30 cellular contexts compared by ENCODE assay signal in the genomic region with DNA sequence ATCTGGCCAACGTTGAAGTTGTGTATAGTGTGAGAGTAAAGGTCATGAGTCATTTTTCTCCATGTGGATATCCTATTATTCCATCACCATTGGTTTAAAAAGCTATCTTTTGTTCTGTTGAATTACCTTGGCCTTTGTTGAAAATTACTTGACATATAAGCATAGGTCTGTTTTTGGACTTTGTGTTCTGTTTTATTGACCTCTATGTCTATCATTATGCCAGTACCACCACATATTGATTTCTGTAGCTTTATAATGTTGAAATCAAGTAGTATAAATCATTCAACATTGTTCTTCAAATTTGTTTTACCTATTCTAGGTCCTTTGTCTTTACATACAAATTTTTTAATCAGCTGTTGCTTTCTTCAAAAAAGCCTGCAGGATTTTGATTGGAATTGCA.
"Had no signal": no experiment of that assay in that cellular context is flagged by ENCODE, and none has a peak within 500 bp of the region (broad histone marks: within the 10 kb centered on the region; RNA-seq: fewer than 3 reads in every experiment).

No MANE protein-coding gene starts in this region.

- H3K27me3 ChIP-seq: ascending aorta, cardiac muscle cell had no signal

- H3K4me3 ChIP-seq: ascending aorta, cardiac muscle cell had no signal

- H3K36me3 ChIP-seq: ascending aorta, cardiac muscle cell, WERI-Rb-1 had no signal

- H3K4me1 ChIP-seq: ascending aorta had no signal

- H3K9me3 ChIP-seq: ascending aorta had no signal

- FAIRE-seq: bronchial epithelial cell, TTC549 had no signal

- H3K27ac ChIP-seq: ascending aorta, cardiac muscle cell, WERI-Rb-1 had no signal

- DNase-seq: activated CD4-positive, alpha-beta memory T cell treated with anti-CD3 and anti-CD28 coated beads for 36 hours; activated CD4-positive, alpha-beta T cell treated with anti-CD3 and anti-CD28 coated beads for 1 hour; activated CD4-positive, alpha-beta T cell treated with anti-CD3 and anti-CD28 coated beads for 36 hours; activated CD4-positive, alpha-beta T cell treated with anti-CD3 and anti-CD28 coated beads for 48 hours; activated CD4-positive, alpha-beta T cell treated with anti-CD3 and anti-CD28 coated beads, Interleukin-2, amount 10 ng/mL, durations not matched to agents 7 days and 5 days; activated CD4-positive, CD25-positive, alpha-beta regulatory T cell; activated CD8-positive, alpha-beta memory T cell treated with anti-CD3 and anti-CD28 coated beads, Interleukin-2, amount 50 U/mL, for 4 hours; activated CD8-positive, alpha-beta T cell treated with anti-CD3 and anti-CD28 coated beads for 36 hours; activated effector memory CD4-positive, alpha-beta T cell treated with anti-CD3 and anti-CD28 coated beads, Interleukin-2, amount 50 U/mL, for 16 hours; activated gamma-delta T cell treated with Interleukin-2 at 50 U/mL for 16 hours; activated naive CD4-positive, alpha-beta T cell; activated naive CD4-positive, alpha-beta T cell treated with anti-CD3 and anti-CD28 coated beads for 36 hours; activated naive CD4-positive, alpha-beta T cell treated with anti-CD3 and anti-CD28 coated beads, Interleukin-2, amount 50 U/mL, for 16 hours; activated naive CD8-positive, alpha-beta T cell treated with anti-CD3 and anti-CD28 coated beads for 36 hours; activated T-cell treated with anti-CD3 and anti-CD28 coated beads for 4 hours; activated T-cell treated with anti-CD3 and anti-CD28 coated beads, Interleukin-2, amount 50 U/mL, for 1 hour; activated T-cell treated with anti-CD3 and anti-CD28 coated beads, Interleukin-2, amount 50 U/mL, for 4 hours; activated T-cell treated with anti-CD3 and anti-CD28 coated beads, Interleukin-2, amount 50 U/mL, for 72 hours; amygdala; anterior cingulate cortex; caudate nucleus; cerebellar nuclear complex; T-helper 1 cell; T-helper 2 cell; T-helper 9 cell; WERI-Rb-1 had no signal
